In the genomic region with DNA sequence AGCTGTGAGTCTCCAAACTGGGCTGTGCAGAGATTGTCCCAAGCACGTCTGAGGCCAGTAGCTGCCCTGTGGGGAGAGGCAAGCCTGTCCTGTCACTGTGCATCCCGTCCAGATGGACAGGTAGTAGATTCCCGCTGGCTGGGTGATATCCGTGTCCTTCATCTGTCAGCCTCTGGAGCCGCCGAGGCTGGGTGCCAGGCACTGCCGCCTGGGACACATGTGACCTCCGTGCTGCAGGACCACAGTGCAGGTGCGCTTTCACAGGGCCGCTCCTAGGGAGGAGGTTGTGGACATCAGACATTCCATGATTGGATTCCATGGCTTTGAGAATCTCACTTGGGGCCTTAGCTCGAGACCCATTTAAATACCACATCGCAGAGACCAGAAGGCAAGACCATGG, we compare ENCODE assay signal across 2 cellular contexts.
TF ChIP-seq lines count a peak whose summit lies in the region.

No MANE protein-coding gene starts in this region.

TF ChIP-seq in A549, 52 proteins besides CTCF, POLR2A, EP300 and RAD21 (continued from another document):
- TF ChIP-seq, protein P1, sequence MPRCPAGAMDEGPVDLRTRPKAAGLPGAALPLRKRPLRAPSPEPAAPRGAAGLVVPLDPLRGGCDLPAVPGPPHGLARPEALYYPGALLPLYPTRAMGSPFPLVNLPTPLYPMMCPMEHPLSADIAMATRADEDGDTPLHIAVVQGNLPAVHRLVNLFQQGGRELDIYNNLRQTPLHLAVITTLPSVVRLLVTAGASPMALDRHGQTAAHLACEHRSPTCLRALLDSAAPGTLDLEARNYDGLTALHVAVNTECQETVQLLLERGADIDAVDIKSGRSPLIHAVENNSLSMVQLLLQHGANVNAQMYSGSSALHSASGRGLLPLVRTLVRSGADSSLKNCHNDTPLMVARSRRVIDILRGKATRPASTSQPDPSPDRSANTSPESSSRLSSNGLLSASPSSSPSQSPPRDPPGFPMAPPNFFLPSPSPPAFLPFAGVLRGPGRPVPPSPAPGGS (IDR thresholded peaks at IDR 0.05) = no peak
- TF ChIP-seq JUNB (IDR thresholded peaks at IDR 0.05) = no peak
- TF ChIP-seq, protein P2, sequence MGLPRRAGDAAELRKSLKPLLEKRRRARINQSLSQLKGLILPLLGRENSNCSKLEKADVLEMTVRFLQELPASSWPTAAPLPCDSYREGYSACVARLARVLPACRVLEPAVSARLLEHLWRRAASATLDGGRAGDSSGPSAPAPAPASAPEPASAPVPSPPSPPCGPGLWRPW (IDR thresholded peaks at IDR 0.05) = no peak
TF ChIP-seq in A549: peak in this region for 0.

TF ChIP-seq in HCT116, 20 proteins besides CTCF, POLR2A, EP300 and RAD21 (continued from another document):
- TF ChIP-seq, protein P3, sequence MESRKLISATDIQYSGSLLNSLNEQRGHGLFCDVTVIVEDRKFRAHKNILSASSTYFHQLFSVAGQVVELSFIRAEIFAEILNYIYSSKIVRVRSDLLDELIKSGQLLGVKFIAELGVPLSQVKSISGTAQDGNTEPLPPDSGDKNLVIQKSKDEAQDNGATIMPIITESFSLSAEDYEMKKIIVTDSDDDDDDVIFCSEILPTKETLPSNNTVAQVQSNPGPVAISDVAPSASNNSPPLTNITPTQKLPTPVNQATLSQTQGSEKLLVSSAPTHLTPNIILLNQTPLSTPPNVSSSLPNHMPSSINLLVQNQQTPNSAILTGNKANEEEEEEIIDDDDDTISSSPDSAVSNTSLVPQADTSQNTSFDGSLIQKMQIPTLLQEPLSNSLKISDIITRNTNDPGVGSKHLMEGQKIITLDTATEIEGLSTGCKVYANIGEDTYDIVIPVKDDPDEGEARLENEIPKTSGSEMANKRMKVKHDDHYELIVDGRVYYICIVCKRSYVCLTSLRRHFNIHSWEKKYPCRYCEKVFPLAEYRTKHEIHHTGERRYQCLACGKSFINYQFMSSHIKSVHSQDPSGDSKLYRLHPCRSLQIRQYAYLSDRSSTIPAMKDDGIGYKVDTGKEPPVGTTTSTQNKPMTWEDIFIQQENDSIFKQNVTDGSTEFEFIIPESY (IDR thresholded peaks at IDR 0.05; ENCODE audit: extremely low read depth, insufficient replicate concordance, low read length) = no peak
- TF ChIP-seq SRF (IDR thresholded peaks at IDR 0.05; ENCODE audit: low read depth) (no peak), FOSL1 (IDR thresholded peaks at IDR 0.05; ENCODE audit: low read depth) (no peak), ELF1 (IDR thresholded peaks at IDR 0.05; ENCODE audit: borderline replicate concordance, low read depth) (no peak), EZH2phosphoT487 (IDR thresholded peaks at IDR 0.05; ENCODE audit: borderline replicate concordance) (no peak), ZNF274 (IDR thresholded peaks at IDR 0.05; ENCODE audit: low read depth, low read length) (no peak), YY1 (IDR thresholded peaks at IDR 0.05; ENCODE audit: extremely low read depth, insufficient replicate concordance, low read depth, low read length) (no peak), SP1 (IDR thresholded peaks at IDR 0.05; ENCODE audit: low read depth) (no peak)
- TF ChIP-seq, protein P4, sequence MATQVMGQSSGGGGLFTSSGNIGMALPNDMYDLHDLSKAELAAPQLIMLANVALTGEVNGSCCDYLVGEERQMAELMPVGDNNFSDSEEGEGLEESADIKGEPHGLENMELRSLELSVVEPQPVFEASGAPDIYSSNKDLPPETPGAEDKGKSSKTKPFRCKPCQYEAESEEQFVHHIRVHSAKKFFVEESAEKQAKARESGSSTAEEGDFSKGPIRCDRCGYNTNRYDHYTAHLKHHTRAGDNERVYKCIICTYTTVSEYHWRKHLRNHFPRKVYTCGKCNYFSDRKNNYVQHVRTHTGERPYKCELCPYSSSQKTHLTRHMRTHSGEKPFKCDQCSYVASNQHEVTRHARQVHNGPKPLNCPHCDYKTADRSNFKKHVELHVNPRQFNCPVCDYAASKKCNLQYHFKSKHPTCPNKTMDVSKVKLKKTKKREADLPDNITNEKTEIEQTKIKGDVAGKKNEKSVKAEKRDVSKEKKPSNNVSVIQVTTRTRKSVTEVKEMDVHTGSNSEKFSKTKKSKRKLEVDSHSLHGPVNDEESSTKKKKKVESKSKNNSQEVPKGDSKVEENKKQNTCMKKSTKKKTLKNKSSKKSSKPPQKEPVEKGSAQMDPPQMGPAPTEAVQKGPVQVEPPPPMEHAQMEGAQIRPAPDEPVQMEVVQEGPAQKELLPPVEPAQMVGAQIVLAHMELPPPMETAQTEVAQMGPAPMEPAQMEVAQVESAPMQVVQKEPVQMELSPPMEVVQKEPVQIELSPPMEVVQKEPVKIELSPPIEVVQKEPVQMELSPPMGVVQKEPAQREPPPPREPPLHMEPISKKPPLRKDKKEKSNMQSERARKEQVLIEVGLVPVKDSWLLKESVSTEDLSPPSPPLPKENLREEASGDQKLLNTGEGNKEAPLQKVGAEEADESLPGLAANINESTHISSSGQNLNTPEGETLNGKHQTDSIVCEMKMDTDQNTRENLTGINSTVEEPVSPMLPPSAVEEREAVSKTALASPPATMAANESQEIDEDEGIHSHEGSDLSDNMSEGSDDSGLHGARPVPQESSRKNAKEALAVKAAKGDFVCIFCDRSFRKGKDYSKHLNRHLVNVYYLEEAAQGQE (IDR thresholded peaks at IDR 0.05; ENCODE audit: low read depth) = no peak
- TF ChIP-seq, protein P5, sequence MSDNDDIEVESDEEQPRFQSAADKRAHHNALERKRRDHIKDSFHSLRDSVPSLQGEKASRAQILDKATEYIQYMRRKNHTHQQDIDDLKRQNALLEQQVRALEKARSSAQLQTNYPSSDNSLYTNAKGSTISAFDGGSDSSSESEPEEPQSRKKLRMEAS (IDR thresholded peaks at IDR 0.05) = no peak
TF ChIP-seq in HCT116: peak in this region for 0.
